18 cellular contexts compared by ENCODE assay signal in the genomic region with DNA sequence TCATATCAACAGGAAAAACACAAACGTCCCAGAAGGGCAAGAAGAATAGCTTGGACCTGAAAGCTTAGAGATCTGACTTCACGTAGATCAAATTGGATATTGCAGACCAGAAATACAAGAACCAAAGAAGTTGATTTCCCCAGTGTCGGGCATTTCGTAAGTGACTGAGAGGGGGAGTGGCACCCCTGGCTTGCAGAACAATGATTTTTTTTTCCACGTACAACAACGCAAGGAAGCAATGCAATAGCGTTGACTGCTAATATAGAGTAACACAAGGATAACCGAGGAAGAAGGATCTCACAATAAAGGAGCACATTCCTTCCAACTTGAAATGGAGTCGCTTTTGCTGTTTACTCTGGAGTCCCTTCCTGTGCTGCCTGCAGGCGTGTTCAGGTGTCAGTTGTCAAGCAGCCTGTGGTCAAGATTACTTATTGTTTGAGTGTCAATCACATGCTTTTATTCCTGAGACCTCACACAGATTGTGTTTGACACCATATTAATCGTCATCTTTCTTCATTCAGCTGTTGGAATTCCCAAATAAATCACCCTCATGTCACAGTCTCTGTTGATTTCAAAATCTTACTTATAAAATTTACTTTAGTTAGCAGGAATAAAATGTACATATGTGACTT.
A peak's percentile ranks its signal among the peaks of the same experiment; 100 is the strongest.
DNase-seq lines count a peak whose midpoint lies in the region; ATAC-seq and TF ChIP-seq lines count a peak whose summit lies in the region.
"Had no signal": no experiment of that assay in that cellular context is flagged by ENCODE, and none has a peak within 500 bp of the region (broad histone marks: within the 10 kb centered on the region; RNA-seq: fewer than 3 reads in every experiment).

No MANE protein-coding gene starts in this region.

- H3K79me1 ChIP-seq in mesendoderm (ENCODE audit: low read length), result no peaks in the 10 kb centered on the region
- peaks cover 4% of the 10 kb centered on the region for H3K79me1 ChIP-seq in trophoblast cell (ENCODE audit: low read length)

- H2AK5ac ChIP-seq in mesendoderm (ENCODE audit: low read length) (no peak overlapping the region), trophoblast cell (ENCODE audit: low read length) (no peak overlapping the region)

- no peak overlapping the region for H3K14ac ChIP-seq in trophoblast cell (ENCODE audit: low read length)

- intact Hi-C loops in mammary epithelial cell (cut with micrococcal nuclease), result no loop called here

- no peak overlapping the region for H3K4me3 ChIP-seq in NB4 (ENCODE audit: low read depth, low read length)
- no peak overlapping the region for H3K4me3 ChIP-seq in SJCRH30
- no peak overlapping the region for H3K4me3 ChIP-seq in mesendoderm (ENCODE audit: low read length)
- H3K4me3 ChIP-seq in trophoblast cell (ENCODE audit: low read depth, low read length), result no peak overlapping the region
- H3K4me3 ChIP-seq in mammary epithelial cell (replicated peaks in 1 of 3; ENCODE audit: insufficient read depth in 1 of 3, low read depth in 2 of 3, low read length in 3 of 3), result no peak overlapping the region
- H3K4me3 ChIP-seq: BLaER1 had no signal

- H3K36me3 ChIP-seq in SJCRH30 (no peaks in the 10 kb centered on the region), mesendoderm (ENCODE audit: control insufficient read depth, insufficient read depth, low read length) (no peaks in the 10 kb centered on the region), trophoblast cell (ENCODE audit: control insufficient read depth in 1 of 2, insufficient read depth in 2 of 2, low read length in 2 of 2) (peaks cover 0 to 9% of the 10 kb centered on the region in 2 experiments), mammary epithelial cell (ENCODE audit: insufficient read depth, low read length) (no peaks in the 10 kb centered on the region)
- H3K36me3 ChIP-seq: BLaER1 had no signal

- H3K27me3 ChIP-seq in SJCRH30 (no peaks in the 10 kb centered on the region), mesendoderm (ENCODE audit: insufficient read depth, low read length, poor library complexity) (no peaks in the 10 kb centered on the region), trophoblast cell (ENCODE audit: insufficient read depth, low read length) (no peaks in the 10 kb centered on the region), mammary epithelial cell (ENCODE audit: insufficient read depth, low read length) (no peaks in the 10 kb centered on the region)
- H3K27me3 ChIP-seq: BLaER1 had no signal

- dilution Hi-C loops in mammary epithelial cell (cut with HindIII; ENCODE audit: low sequenced_read_pairs), result no loop called here

- H3K4ac ChIP-seq in mesendoderm (ENCODE audit: low read depth, low read length) (no peak overlapping the region), trophoblast cell (ENCODE audit: low read depth, low read length) (no peak overlapping the region)

- no peak overlapping the region for H2BK12ac ChIP-seq in trophoblast cell (ENCODE audit: low read length)

- H4K91ac ChIP-seq in trophoblast cell (ENCODE audit: low read depth, low read length), result no peak overlapping the region

- H3K18ac ChIP-seq in mesendoderm (ENCODE audit: low read length), result no peak overlapping the region
- no peak overlapping the region for H3K18ac ChIP-seq in trophoblast cell (ENCODE audit: low read length)

- H3K9ac ChIP-seq in mesendoderm (ENCODE audit: low read length) (no peak overlapping the region), trophoblast cell (ENCODE audit: low read length) (no peak overlapping the region), mammary epithelial cell (ENCODE audit: insufficient read depth, low read length) (no peak overlapping the region)
- H3K9ac ChIP-seq: BLaER1 had no signal

- no peak overlapping the region for H3K56ac ChIP-seq in mesendoderm (ENCODE audit: low read length)

- TF ChIP-seq CTCF in NB4 (IDR thresholded peaks at IDR 0.05; ENCODE audit: low read depth, low read length) (no peak), mammary epithelial cell (conservative IDR thresholded peaks at IDR 0.05 in 1 of 2, IDR thresholded peaks at IDR 0.05 in 1 of 2; ENCODE audit: extremely low read depth in 1 of 2, insufficient read depth in 1 of 2, low read depth in 1 of 2, low read length in 2 of 2) (no peak)

- no TSS peak for BruUV-seq in mammary epithelial cell (replicated peaks; lab: Mats Ljungman, UMichigan)

- H2AFZ ChIP-seq in trophoblast cell (ENCODE audit: insufficient read depth, low read length, poor library complexity) (no peak overlapping the region), mammary epithelial cell (ENCODE audit: low read depth, low read length) (no peak overlapping the region)

- WGBS in mesendoderm (ENCODE audit: extremely low coverage, insufficient coverage, low lambda C conversion rate), result no CpG with 5 or more reads among the region's 11 CpGs
- WGBS in trophoblast cell (ENCODE audit: extremely low coverage, insufficient coverage, insufficient read length), result no CpG with 5 or more reads among the region's 11 CpGs
- 93% methylated on average over 11 of the region's 11 CpGs for WGBS in mammary epithelial cell (ENCODE audit: low coverage, missing lambda C conversion rate)

- TF ChIP-seq POLR2A in NB4 (IDR thresholded peaks at IDR 0.05; ENCODE audit: extremely low read depth, insufficient read length), result no peak

- H3K23ac ChIP-seq in mesendoderm (ENCODE audit: low read length) (no peak overlapping the region), trophoblast cell (ENCODE audit: low read length) (peak overlapping the region; percentile 33)

- DNase-seq in NB4 (ENCODE audit: low read depth), result peak; percentile 3
- peak; percentile 19 to 48 for DNase-seq in SJCRH30
- DNase-seq in mesendoderm, result peak; percentile 16
- no peak for DNase-seq in trophoblast cell
- no peak for DNase-seq in stimulated activated CD8-positive, alpha-beta memory T cell treated with anti-CD3 and anti-CD28 coated beads, Interleukin-4, amount 100 ng/mL, for 48 hours
- no peak for DNase-seq in mammary epithelial cell
- DNase-seq: CD4-positive, alpha-beta T cell; COR-L47; DMS79; H9; IMR-90; NCI-H187 treated with DMSO at 0.1 percent for 48 hours; NCI-H226; NCI-H510A treated with DMSO at 0.1 percent for 48 hours; OCI-M1 had no signal

- H4K8ac ChIP-seq in mesendoderm (ENCODE audit: low read depth, low read length), result no peak overlapping the region
- H4K8ac ChIP-seq in trophoblast cell (ENCODE audit: low read depth, low read length), result no peak overlapping the region

- H4K12ac ChIP-seq in trophoblast cell (ENCODE audit: low read depth, low read length), result no peak overlapping the region

- H3K79me2 ChIP-seq in mesendoderm (ENCODE audit: control insufficient read depth, insufficient read depth, low read length) (no peaks in the 10 kb centered on the region), trophoblast cell (ENCODE audit: control insufficient read depth, insufficient read depth, low read length, poor library complexity) (no peaks in the 10 kb centered on the region), mammary epithelial cell (ENCODE audit: insufficient read depth, low read length) (no peaks in the 10 kb centered on the region)

- H3K4me1 ChIP-seq in SJCRH30 (peaks cover 44% of the 10 kb centered on the region), mesendoderm (ENCODE audit: control insufficient read depth, low read depth, low read length) (no peaks in the 10 kb centered on the region), trophoblast cell (ENCODE audit: control insufficient read depth in 1 of 2, insufficient read depth in 2 of 2, low read length in 2 of 2) (peaks cover 3 to 8% of the 10 kb centered on the region in 2 experiments), mammary epithelial cell (ENCODE audit: insufficient read depth, low read length) (peaks cover 15% of the 10 kb centered on the region)
- H3K4me1 ChIP-seq: BLaER1 had no signal

- H2BK15ac ChIP-seq in mesendoderm (replicated peaks; ENCODE audit: low read depth), result no peak overlapping the region

- ATAC-seq in HG03571 (IDR thresholded peaks at IDR 0.05; ENCODE audit: unreplicated experiment), result no peak
- ATAC-seq: Right ventricle myocardium inferior had no signal

- H2BK120ac ChIP-seq in mesendoderm (ENCODE audit: low read depth, low read length) (no peak overlapping the region), trophoblast cell (ENCODE audit: insufficient read depth, low read length, poor library complexity) (no peak overlapping the region)

- H3K9me3 ChIP-seq in SJCRH30 (replicated peaks) (no peaks in the 10 kb centered on the region), trophoblast cell (ENCODE audit: insufficient read depth, low read depth, low read length) (no peaks in the 10 kb centered on the region), mammary epithelial cell (replicated peaks; ENCODE audit: insufficient read depth, low read length) (no peaks in the 10 kb centered on the region)
- H3K9me3 ChIP-seq: BLaER1 had no signal

- CTCF ChIA-PET in mammary epithelial cell (lab: Charles Lee; ENCODE audit: low non-redundant PET), result no interaction called here

- H3K27ac ChIP-seq in SJCRH30 (no peak overlapping the region), mesendoderm (ENCODE audit: low read depth, low read length) (no peak overlapping the region), trophoblast cell (ENCODE audit: low read depth, low read length) (no peak overlapping the region), mammary epithelial cell (ENCODE audit: insufficient read depth, low read depth, low read length) (no peak overlapping the region)
- H3K27ac ChIP-seq: BLaER1 had no signal

- H2BK5ac ChIP-seq in mesendoderm (ENCODE audit: low read length), result no peak overlapping the region
- no peak overlapping the region for H2BK5ac ChIP-seq in trophoblast cell (ENCODE audit: low read depth, low read length, poor library complexity)

- H3K4me2 ChIP-seq in mesendoderm (ENCODE audit: low read length) (no peak overlapping the region), trophoblast cell (ENCODE audit: low read length) (no peak overlapping the region), mammary epithelial cell (ENCODE audit: insufficient read depth, low read depth, low read length) (no peak overlapping the region)
- H3K4me2 ChIP-seq: BLaER1 had no signal

- H4K20me1 ChIP-seq in mammary epithelial cell (ENCODE audit: insufficient read depth, low read length), result no peaks in the 10 kb centered on the region
- H4K20me1 ChIP-seq: BLaER1 had no signal

- in situ Hi-C loops in mammary epithelial cell (cut with MboI; ENCODE audit: low sequenced_read_pairs in 2 of 2), result no loop called here

- H4K5ac ChIP-seq in mesendoderm (ENCODE audit: low read length), result no peak overlapping the region

Comparison
In these comparisons a context has a peak if more than half of its experiments do, and no peak if none do; other contexts are left out.
1. DNase-seq: peak in NB4 (single experiment), SJCRH30 (2 of 2) and mesendoderm (single experiment); none in trophoblast cell (0 of 2), stimulated activated CD8-positive, alpha-beta memory T cell treated with anti-CD3 and anti-CD28 coated beads, Interleukin-4, amount 100 ng/mL, for 48 hours (single experiment) and mammary epithelial cell (single experiment).